ENCODE assay signal across 8 cellular contexts in the genomic region with DNA sequence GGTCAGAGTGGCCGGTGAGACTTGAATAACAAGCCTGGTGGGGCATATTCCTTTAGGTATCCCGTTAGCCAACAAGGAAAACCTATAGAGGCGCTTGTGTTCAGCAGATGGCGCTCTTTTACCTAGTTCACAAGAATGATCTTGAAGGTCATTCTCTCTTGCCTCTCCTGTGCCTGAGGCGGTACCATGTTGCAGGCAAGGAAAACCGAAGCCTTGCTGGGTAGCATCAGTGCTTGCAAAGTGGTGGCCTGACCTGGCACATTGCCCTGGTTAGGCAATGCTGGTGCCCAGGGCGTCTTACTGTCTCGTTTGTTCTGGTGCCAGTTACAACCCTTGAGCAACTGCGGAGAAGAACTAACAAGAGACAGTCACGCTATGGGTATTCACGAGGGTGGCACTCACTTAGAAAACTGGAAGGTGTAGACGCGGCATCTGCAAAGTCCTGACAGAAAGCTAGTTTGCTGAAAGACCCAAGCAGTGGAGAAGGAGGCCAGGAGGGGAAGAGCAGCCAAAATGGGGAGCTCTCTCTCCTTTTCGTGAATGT. TPM values are rescaled to one million over a fixed set of nuclear protein-coding genes. Genes with fewer than 3 reads are reported as not detected.
DNase-seq lines count a peak whose midpoint lies in the region; TF ChIP-seq lines count a peak whose summit lies in the region.

No MANE protein-coding gene starts in this region.

- H3K79me2 ChIP-seq in mammary epithelial cell (ENCODE audit: insufficient read depth, low read length), result no peaks in the 10 kb centered on the region

- DNase-seq in SIG-M5 treated with dmso at 0.1 percent for 504 hours (lab: John Stamatoyannopoulos, UW; ENCODE audit: unreplicated experiment) (peak; percentile 80), SIG-M5 (lab: John Stamatoyannopoulos, UW) (no peak), NCI-H1105 treated with DMSO at 0.1 percent for 48 hours (lab: John Stamatoyannopoulos, UW) (peak; percentile 97), SW480 (ENCODE audit: low spot score) (peak; percentile 91), mammary epithelial cell (peak; percentile 99), iris pigment epithelial cell (ENCODE audit: low read depth) (peak; percentile 87), spleen (no peak), GM19240 (ENCODE audit: insufficient read length, low spot score) (no peak)

- H3K27me3 ChIP-seq in mammary epithelial cell (ENCODE audit: insufficient read depth, low read length), result no peaks in the 10 kb centered on the region
- no peaks in the 10 kb centered on the region for H3K27me3 ChIP-seq in spleen (replicated peaks in 1 of 7)

- H3K4me3 ChIP-seq in mammary epithelial cell (replicated peaks in 1 of 3; ENCODE audit: insufficient read depth in 1 of 3, low read depth in 2 of 3, low read length in 3 of 3) (no peak overlapping the region), spleen (no peak overlapping the region)

- H3K9me3 ChIP-seq in mammary epithelial cell (replicated peaks; ENCODE audit: insufficient read depth, low read length) (no peaks in the 10 kb centered on the region), spleen (no peaks in the 10 kb centered on the region)

- BruUV-seq in mammary epithelial cell (replicated peaks; lab: Mats Ljungman, UMichigan), result no TSS peak

- TF ChIP-seq POLR2A in spleen (IDR thresholded peaks at IDR 0.05), result no peak

- dilution Hi-C loops in mammary epithelial cell (cut with HindIII; ENCODE audit: low sequenced_read_pairs), result no loop called here

- peak; percentile 73 to 80 for TF ChIP-seq CTCF in mammary epithelial cell (conservative IDR thresholded peaks at IDR 0.05 in 1 of 2, IDR thresholded peaks at IDR 0.05 in 1 of 2; ENCODE audit: extremely low read depth in 1 of 2, insufficient read depth in 1 of 2, low read depth in 1 of 2, low read length in 2 of 2)
- TF ChIP-seq CTCF in spleen (IDR thresholded peaks at IDR 0.05 in 8 of 11, conservative IDR thresholded peaks at IDR 0.05 in 3 of 11), result peak in 9 of 11 experiments; percentile 32 to 73 (median 56)

- no peak overlapping the region for H3K9ac ChIP-seq in mammary epithelial cell (ENCODE audit: insufficient read depth, low read length)

- 7% methylated on average over 14 of the region's 14 CpGs for WGBS in mammary epithelial cell (ENCODE audit: low coverage, missing lambda C conversion rate)
- WGBS in spleen, 5 donors, result 49 to 65% (median 54%) methylated on average over 14 of the region's 14 CpGs

- no peaks in the 10 kb centered on the region for H4K20me1 ChIP-seq in mammary epithelial cell (ENCODE audit: insufficient read depth, low read length)

- intact Hi-C loops in mammary epithelial cell (cut with micrococcal nuclease) (loop anchor here (1.0 to 2.0 kb wide), 14 partner anchors 22 to 385 kb away; no protein-coding TSS in a partner anchor), spleen (cut with DNase I; ENCODE audit: low total_unique reads) (loop anchor here (5.0 kb wide), 1 partner anchor 344 kb away; no protein-coding TSS in a partner anchor)

- no peak overlapping the region for H3K4me2 ChIP-seq in mammary epithelial cell (ENCODE audit: insufficient read depth, low read depth, low read length)

- H2AFZ ChIP-seq in mammary epithelial cell (ENCODE audit: low read depth, low read length), result no peak overlapping the region

- H3K27ac ChIP-seq in mammary epithelial cell (ENCODE audit: insufficient read depth, low read depth, low read length), result peak overlapping the region; percentile 1
- H3K27ac ChIP-seq in spleen, result peak overlapping the region in 4 of 8 donors; percentile 17 to 29 (median 26)

- H3K4me1 ChIP-seq in mammary epithelial cell (ENCODE audit: insufficient read depth, low read length) (peaks cover 8% of the 10 kb centered on the region), spleen (peaks cover 0 to 9% (median 6%) of the 10 kb centered on the region in 6 donors)

- no peaks in the 10 kb centered on the region for H3K36me3 ChIP-seq in mammary epithelial cell (ENCODE audit: insufficient read depth, low read length)
- H3K36me3 ChIP-seq in spleen, result no peaks in the 10 kb centered on the region

- in situ Hi-C loops in mammary epithelial cell (cut with MboI; ENCODE audit: low sequenced_read_pairs in 2 of 2), result loop anchor here (5.0 to 25.0 kb wide), 4 partner anchors 101 to 344 kb away; no protein-coding TSS in a partner anchor

- CTCF ChIA-PET in mammary epithelial cell (lab: Charles Lee; ENCODE audit: low non-redundant PET), result no interaction called here

RNA-seq across cellular contexts. Expression of gene AOPEP, which starts 56.7 kb away (rescaled TPM):
- total RNA-seq in mammary epithelial cell (10 to 100 TPM; 25.6 to 80.7 TPM), spleen (10 to 100 TPM; 41.0 to 86.1 (median 63.7) TPM)
- polyA plus RNA-seq in mammary epithelial cell (20.9 TPM), spleen (10 to 100 TPM; 14.8 to 29.5 (median 17.2) TPM)
- polyA minus RNA-seq in mammary epithelial cell, result 13.7 TPM

Comparison
In these comparisons a context has a peak if more than half of its experiments do, and no peak if none do; other contexts are left out.
1. DNase-seq: peak in SIG-M5 treated with dmso at 0.1 percent for 504 hours (single experiment), NCI-H1105 treated with DMSO at 0.1 percent for 48 hours (single experiment), SW480 (single experiment), mammary epithelial cell (single experiment) and iris pigment epithelial cell (single experiment); none in SIG-M5 (single experiment), spleen (single experiment) and GM19240 (single experiment).